ENCODE assay signal across 8 cellular contexts in the genomic region with DNA sequence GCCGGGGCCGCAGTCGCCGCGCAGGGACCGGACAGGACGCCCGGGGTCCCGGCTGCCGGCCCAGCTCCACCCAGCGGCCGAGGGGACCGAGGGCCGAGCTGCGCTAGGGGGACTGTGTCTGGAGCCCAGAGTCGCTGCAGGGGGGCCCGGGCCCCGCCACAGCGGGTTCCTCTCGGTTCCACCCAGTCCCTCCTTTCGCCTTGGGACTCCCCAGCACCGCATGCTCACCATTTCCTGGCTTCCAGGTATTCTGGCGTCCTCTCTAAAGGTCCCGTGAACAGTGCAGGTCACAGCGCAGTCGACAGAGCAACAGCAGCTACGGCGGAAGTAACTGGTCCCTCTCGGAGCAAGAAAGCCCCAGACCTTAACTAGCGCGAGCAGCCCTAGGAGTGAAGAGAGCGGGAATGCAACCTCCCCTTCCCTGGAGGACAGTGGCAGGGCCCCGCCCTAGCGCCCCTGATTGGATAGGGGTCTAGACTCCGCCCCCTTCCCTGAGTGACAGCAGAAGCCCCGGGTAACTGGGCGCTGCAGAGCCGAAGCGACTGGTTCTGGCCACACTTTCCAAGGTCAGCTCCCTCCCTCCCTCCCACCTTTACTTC. TPM values are rescaled to one million over a fixed set of nuclear protein-coding genes. Genes with fewer than 3 reads are reported as not detected.
A peak's percentile ranks its signal among the peaks of the same experiment; 100 is the strongest.
DNase-seq lines count a peak whose midpoint lies in the region; ATAC-seq and TF ChIP-seq lines count a peak whose summit lies in the region.

ZNF878 (minus strand) TSS at position 391 of the 599 bp plus-strand sequence; CDS start at position 231, 160 bp downstream.

- H3K9me3 Mint-ChIP-seq in activated CD8-positive, alpha-beta T cell treated with anti-CD3 and anti-CD28 coated beads, Interleukin-2, amount 10 ng/mL, durations not matched to agents 7 days and 5 days (ENCODE audit: insufficient read depth), result peaks cover 15% of the 10 kb centered on the region

- peak within 1 kb of the TSS; percentile 80 for H3K4me3 Mint-ChIP-seq in activated CD8-positive, alpha-beta T cell treated with anti-CD3 and anti-CD28 coated beads, Interleukin-2, amount 10 ng/mL, durations not matched to agents 7 days and 5 days

- H3K9me3 ChIP-seq in AG04450 (ENCODE audit: control insufficient read depth, insufficient read depth, low read length), result peaks cover 13% of the 10 kb centered on the region

- peaks cover 13% of the 10 kb centered on the region for H3K36me3 Mint-ChIP-seq in activated CD8-positive, alpha-beta T cell treated with anti-CD3 and anti-CD28 coated beads, Interleukin-2, amount 10 ng/mL, durations not matched to agents 7 days and 5 days (ENCODE audit: low read depth)

- CTCF ChIA-PET in AG04450 (lab: Charles Lee), result interaction anchor here (0.6 to 1.9 kb wide), 6 partner anchors 38 to 313 kb away, joined by 3 to 8 read pairs (median 4); partner anchors contain the start of gene ZNF442
- CTCF ChIA-PET in activated CD8-positive, alpha-beta T cell treated with anti-CD3 and anti-CD28 coated beads, Interleukin-2, amount 10 ng/mL, durations not matched to agents 7 days and 5 days (lab: Charles Lee), result interaction anchor here (0.7 to 2.4 kb wide), 9 partner anchors 12 to 255 kb away, joined by 3 to 9 read pairs (median 4); partner anchors contain the start of genes ZNF491 and ZNF844

- H3K27ac ChIP-seq in AG04450 (ENCODE audit: low read depth, low read length), result no peak within 1 kb of the TSS

- H3K27ac Mint-ChIP-seq in activated CD8-positive, alpha-beta T cell treated with anti-CD3 and anti-CD28 coated beads, Interleukin-2, amount 10 ng/mL, durations not matched to agents 7 days and 5 days, result peak within 1 kb of the TSS; percentile 81

- ATAC-seq in GM18861 (IDR thresholded peaks at IDR 0.05; ENCODE audit: unreplicated experiment) (peak; percentile 80), HG03095 (IDR thresholded peaks at IDR 0.05; ENCODE audit: unreplicated experiment) (peak; percentile 82)
- ATAC-seq in activated CD8-positive, alpha-beta T cell treated with anti-CD3 and anti-CD28 coated beads, Interleukin-2, amount 10 ng/mL, durations not matched to agents 7 days and 5 days, result peak; percentile 90

- no peak for TF ChIP-seq CTCF in AG04450 (IDR thresholded peaks at IDR 0.05; ENCODE audit: low read depth, low read length)

- peaks cover 11% of the 10 kb centered on the region for H3K27me3 Mint-ChIP-seq in activated CD8-positive, alpha-beta T cell treated with anti-CD3 and anti-CD28 coated beads, Interleukin-2, amount 10 ng/mL, durations not matched to agents 7 days and 5 days (ENCODE audit: low read depth)

- DNase-seq in AG04450 (ENCODE audit: low read depth, low spot score) (peak; percentile 67), NCI-H524 (lab: John Stamatoyannopoulos, UW) (peak; percentile 92 to 96), epidermal melanocyte (ENCODE audit: insufficient read length, low spot score) (peak; percentile 77), mesenteric fat pad (ENCODE audit: low spot score) (peak; percentile 91)
- DNase-seq in activated CD8-positive, alpha-beta T cell treated with anti-CD3 and anti-CD28 coated beads, Interleukin-2, amount 10 ng/mL, durations not matched to agents 7 days and 5 days, result peak; percentile 76
- peak; percentile 47 for DNase-seq in stimulated activated CD8-positive, alpha-beta memory T cell treated with anti-CD3 and anti-CD28 coated beads, Interleukin-4, amount 100 ng/mL, for 24 hours (ENCODE audit: low read depth)

- H3K27me3 ChIP-seq in AG04450 (ENCODE audit: control insufficient read depth, insufficient read depth, low read length), result no peaks in the 10 kb centered on the region

- H3K4me3 ChIP-seq in AG04450 (ENCODE audit: low read depth, low read length), result peak within 1 kb of the TSS; percentile 79

- POLR2A ChIA-PET in AG04450 (lab: Yijun Ruan, JAX), result interaction anchor here (0.6 to 2.0 kb wide), 5 partner anchors 12 to 456 kb away, joined by 3 to 9 read pairs (median 6); partner anchors contain the start of genes ZNF433, ZNF442 and ZNF844
- POLR2A ChIA-PET in activated CD8-positive, alpha-beta T cell treated with anti-CD3 and anti-CD28 coated beads, Interleukin-2, amount 10 ng/mL, durations not matched to agents 7 days and 5 days (lab: Charles Lee), result interaction anchor here (0.6 to 1.3 kb wide), 3 partner anchors 64 to 310 kb away, joined by 3 to 4 read pairs (median 4); no protein-coding TSS in a partner anchor

- H3K4me1 Mint-ChIP-seq in activated CD8-positive, alpha-beta T cell treated with anti-CD3 and anti-CD28 coated beads, Interleukin-2, amount 10 ng/mL, durations not matched to agents 7 days and 5 days (ENCODE audit: low read depth), result peaks cover 14% of the 10 kb centered on the region

RNA-seq across cellular contexts. Expression of gene ZNF878, which starts in this region (rescaled TPM):
- 0.12 and 0.15 TPM in 2 replicates for polyA plus RNA-seq in AG04450 (2011; rRNA removed)
- polyA minus RNA-seq in AG04450 (2011; rRNA and poly(A)+ RNA removed), result 0.17 TPM in 1 of 2 replicates, not detected in the other
- total RNA-seq in activated CD8-positive, alpha-beta T cell treated with anti-CD3 and anti-CD28 coated beads, Interleukin-2, amount 10 ng/mL, durations not matched to agents 7 days and 5 days, result 1 to 10 TPM; 1.1 to 1.7 TPM
- total RNA-seq in mesenteric fat pad, result not detected

Comparison
In these comparisons a context has a peak if more than half of its experiments do, and no peak if none do; other contexts are left out.
1. Peak in DNase-seq and H3K4me3 ChIP-seq in AG04450; RNA of the gene not detected or under 1 TPM.
2. Peak in DNase-seq in mesenteric fat pad; RNA of the gene not detected or under 1 TPM.